1 cellular context compared by ENCODE assay signal in the genomic region with DNA sequence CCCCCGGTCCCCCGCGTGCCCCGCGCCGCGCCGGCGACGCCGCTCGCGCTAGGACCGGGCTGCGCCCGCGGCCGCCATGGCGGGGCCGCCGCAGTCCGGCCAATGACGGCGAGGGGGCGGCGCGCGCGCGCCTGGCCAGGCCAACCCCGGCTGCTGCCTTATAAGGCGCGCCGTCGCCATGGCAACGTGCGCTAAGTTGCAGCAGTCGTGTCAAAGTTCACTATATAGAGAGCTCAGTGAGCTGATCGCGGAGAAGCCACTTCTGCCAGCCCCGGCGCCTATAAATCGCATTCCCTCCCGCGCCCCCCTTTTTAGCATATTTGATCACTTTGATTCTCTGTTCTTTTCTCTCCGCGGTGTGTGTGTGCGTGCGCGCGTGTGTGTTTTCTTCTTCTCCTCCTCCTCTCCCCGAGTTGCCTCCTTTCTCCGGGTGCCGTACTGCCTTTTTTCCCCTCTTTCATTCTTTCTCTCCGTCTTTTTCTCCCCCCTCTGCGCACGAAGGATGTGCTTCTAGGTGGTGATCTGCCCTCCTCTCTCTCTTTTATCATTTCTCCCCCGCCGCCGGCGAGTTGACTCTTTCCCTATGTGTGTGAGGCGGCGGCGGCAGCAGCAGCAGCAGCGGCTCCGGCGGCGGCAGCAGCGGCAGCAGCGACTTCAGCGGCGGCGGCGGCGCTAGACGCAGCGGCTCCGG.
TF ChIP-seq lines count a peak whose summit lies in the region.

Gene NR2F2, plus strand, starts transcription at position 251 of the 691 bp plus-strand sequence. CDS start 1,406 bp downstream, outside the sequence.

TF ChIP-seq in H1, 55 proteins besides CTCF, POLR2A, EP300 and RAD21 (continued from another document):
- TF ChIP-seq SIX5 (IDR thresholded peaks at IDR 0.05; ENCODE audit: low read depth, low read length) = no peak
- no peak for TF ChIP-seq RNF2 (IDR thresholded peaks at IDR 0.05; ENCODE audit: borderline replicate concordance, low read depth, low read length, missing control alignments, poor library complexity, severe bottlenecking)
- no peak for TF ChIP-seq TBP (IDR thresholded peaks at IDR 0.05; ENCODE audit: low read depth, low read length)
- no peak for TF ChIP-seq CBX5 (IDR thresholded peaks at IDR 0.05; ENCODE audit: low read depth, low read length)
- no peak for TF ChIP-seq NANOG (IDR thresholded peaks at IDR 0.05; ENCODE audit: insufficient read depth, low read depth, low read length, poor library complexity, severe bottlenecking)
- TF ChIP-seq, protein P1, sequence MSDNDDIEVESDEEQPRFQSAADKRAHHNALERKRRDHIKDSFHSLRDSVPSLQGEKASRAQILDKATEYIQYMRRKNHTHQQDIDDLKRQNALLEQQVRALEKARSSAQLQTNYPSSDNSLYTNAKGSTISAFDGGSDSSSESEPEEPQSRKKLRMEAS (IDR thresholded peaks at IDR 0.05) = no peak
- no peak for TF ChIP-seq TCF12 (IDR thresholded peaks at IDR 0.05; ENCODE audit: low read depth, low read length)
- TF ChIP-seq GABPA (IDR thresholded peaks at IDR 0.05; ENCODE audit: borderline replicate concordance, insufficient read depth, low read length) = no peak
- TF ChIP-seq POU5F1 (IDR thresholded peaks at IDR 0.05; ENCODE audit: low read depth, low read length) = no peak
- TF ChIP-seq CHD2 (IDR thresholded peaks at IDR 0.05; ENCODE audit: low read length) = no peak
- TF ChIP-seq PHF8 (conservative IDR thresholded peaks at IDR 0.05; ENCODE audit: low read depth, low read length) = no peak
- no peak for TF ChIP-seq EZH2 (IDR thresholded peaks at IDR 0.05; ENCODE audit: low read depth, low read length, severe bottlenecking)
- TF ChIP-seq SRF (IDR thresholded peaks at IDR 0.05; ENCODE audit: low read depth, low read length) = peak; percentile 98
- TF ChIP-seq FOSL1 (IDR thresholded peaks at IDR 0.05; ENCODE audit: insufficient read depth, low read depth, low read length) = peak; percentile 88
- no peak for TF ChIP-seq JUND (IDR thresholded peaks at IDR 0.05; ENCODE audit: low read length)
- TF ChIP-seq BACH1 (IDR thresholded peaks at IDR 0.05; ENCODE audit: low read length) = no peak
- TF ChIP-seq SIN3A (conservative IDR thresholded peaks at IDR 0.05 in 1 of 2, IDR thresholded peaks at IDR 0.05 in 1 of 2; ENCODE audit: low read depth in 1 of 2, low read length in 2 of 2) = peak; percentile 25 to 79; a peak in 1 of 4 replicates
- TF ChIP-seq BCL11A (IDR thresholded peaks at IDR 0.05; ENCODE audit: low read depth in 2 of 2, low read length in 2 of 2) = no peak
- no peak for TF ChIP-seq HDAC6 (IDR thresholded peaks at IDR 0.05; ENCODE audit: low read depth, low read length)
- no peak; the same call in 1 of the 2 replicates for TF ChIP-seq SUZ12 (IDR thresholded peaks at IDR 0.05; ENCODE audit: low read length)
- peak; percentile 61; the same call in 1 of the 2 replicates for TF ChIP-seq YY1 (IDR thresholded peaks at IDR 0.05; ENCODE audit: low read depth, low read length)
- TF ChIP-seq CBX8 (IDR thresholded peaks at IDR 0.05; ENCODE audit: borderline replicate concordance, low read depth, low read length) = 0 out of 2 replicates have a peak, but pooled peaks have one; percentile 32
- no peak for TF ChIP-seq TAF7 (optimal IDR thresholded peaks at IDR 0.05; ENCODE audit: borderline replicate concordance, low read depth, low read length)
TF ChIP-seq in H1: peak in this region for 5.
